9 cellular contexts compared by ENCODE assay signal in genomic region chr19:35628264-35628564, GRCh38. TPM values are rescaled to one million over a fixed set of nuclear protein-coding genes. Genes with fewer than 3 reads are reported as not detected.
A peak's percentile ranks its signal among the peaks of the same experiment; 100 is the strongest.
DNase-seq lines count a peak whose midpoint lies in the region; ATAC-seq and TF ChIP-seq lines count a peak whose summit lies in the region.
"Had no signal": no experiment of that assay in that cellular context is flagged by ENCODE, and none has a peak within 500 bp of the region (broad histone marks: within the 10 kb centered on the region; RNA-seq: fewer than 3 reads in every experiment).

No MANE protein-coding gene starts in this region.

- H3K4me1 Mint-ChIP-seq in WTC11: peaks cover 7% of the 10 kb centered on the region

- WGBS in hepatocyte (ENCODE audit: low lambda C conversion rate, missing lambda C conversion rate): 37% methylated on average over 9 of the region's 9 CpGs
- WGBS in spleen, 5 donors: 10 to 17% (median 15%) methylated on average over 9 of the region's 9 CpGs

- H3K27ac ChIP-seq in hepatocyte: peak overlapping the region; percentile 85
- H3K27ac ChIP-seq in spleen: peak overlapping the region; percentile 74 to 96 (median 94)

- intact Hi-C loops in spleen (cut with DNase I; ENCODE audit: low total_unique reads): no loop called here

- DNase-seq in WTC11 (ENCODE audit: low spot score) (no peak), hepatocyte (ENCODE audit: low spot score) (no peak), spleen (no peak), G401 (ENCODE audit: low spot score) (no peak), globus pallidus (ENCODE audit: low spot score) (no peak)
- DNase-seq in stimulated activated CD4-positive, alpha-beta T cell treated with anti-CD3 and anti-CD28 coated beads, Interleukin-2, amount 100 ng/mL, for 24 hours: no peak

- H3K36me3 ChIP-seq in hepatocyte (replicated peaks; ENCODE audit: insufficient read depth, low read depth): no peaks in the 10 kb centered on the region
- peaks cover 5 to 34% (median 30%) of the 10 kb centered on the region in 6 donors for H3K36me3 ChIP-seq in spleen

- H3K9me3 ChIP-seq in hepatocyte (ENCODE audit: low read depth): no peaks in the 10 kb centered on the region
- no peaks in the 10 kb centered on the region for H3K9me3 ChIP-seq in spleen

- ATAC-seq in GM21786 (IDR thresholded peaks at IDR 0.05; ENCODE audit: unreplicated experiment): peak; percentile 16
- ATAC-seq in WTC11: no peak
- ATAC-seq in HG03439 (IDR thresholded peaks at IDR 0.05; ENCODE audit: unreplicated experiment): no peak

- H3K27me3 ChIP-seq in hepatocyte (no peaks in the 10 kb centered on the region), spleen (replicated peaks in 1 of 7) (no peaks in the 10 kb centered on the region)

- POLR2A ChIA-PET in WTC11 (lab: Charles Lee): no interaction called here

- peak overlapping the region; percentile 9 for H2AFZ ChIP-seq in hepatocyte

- H3K4me1 ChIP-seq in hepatocyte (ENCODE audit: insufficient read depth): peaks cover 7% of the 10 kb centered on the region
- peaks cover 10 to 44% (median 27%) of the 10 kb centered on the region in 6 donors for H3K4me1 ChIP-seq in spleen

- H3K4me3 Mint-ChIP-seq in WTC11: peak overlapping the region; percentile 95

- H3K4me3 ChIP-seq in hepatocyte (peak overlapping the region; percentile 28), spleen (peak overlapping the region; percentile 84 to 98 (median 94))

- no peaks in the 10 kb centered on the region for H4K20me1 ChIP-seq in hepatocyte (ENCODE audit: insufficient read depth, poor library complexity, severe bottlenecking)

- H3K79me2 ChIP-seq in hepatocyte: peaks cover 12% of the 10 kb centered on the region

- no peaks in the 10 kb centered on the region for H3K27me3 Mint-ChIP-seq in WTC11 (ENCODE audit: low read depth)

- H3K36me3 Mint-ChIP-seq in WTC11: peaks cover 24% of the 10 kb centered on the region

- peak overlapping the region; percentile 82 for H3K4me2 ChIP-seq in hepatocyte

- in situ Hi-C loops in G401 (cut with HindIII; ENCODE audit: low sequenced_read_pairs): no loop called here

- H3K9me2 ChIP-seq in hepatocyte (replicated peaks; ENCODE audit: insufficient read depth): no peaks in the 10 kb centered on the region

- CTCF ChIA-PET in WTC11 (lab: Charles Lee): interaction anchor here (0.7 kb wide), 1 partner anchor 8 kb away, joined by 3 read pairs; no protein-coding TSS in a partner anchor

- no peak for TF ChIP-seq POLR2A in spleen (IDR thresholded peaks at IDR 0.05)

- H3K27ac Mint-ChIP-seq in WTC11: peak overlapping the region; percentile 95

- TF ChIP-seq CTCF in WTC11 (IDR thresholded peaks at IDR 0.05) (no peak), hepatocyte (IDR thresholded peaks at IDR 0.05; ENCODE audit: poor library complexity) (no peak), spleen (IDR thresholded peaks at IDR 0.05 in 8 of 11, conservative IDR thresholded peaks at IDR 0.05 in 3 of 11) (no peak)

- no peaks in the 10 kb centered on the region for H3K9me3 Mint-ChIP-seq in WTC11

TF ChIP-seq in WTC11, 78 proteins besides CTCF, POLR2A, EP300 and RAD21:
- TF ChIP-seq ERG (CRISPR knock-in tag; IDR thresholded peaks at IDR 0.05) (no peak), IRF2 (CRISPR knock-in tag; IDR thresholded peaks at IDR 0.05; ENCODE audit: borderline replicate concordance, low read depth) (no peak), ZNF219 (CRISPR knock-in tag; IDR thresholded peaks at IDR 0.05; ENCODE audit: borderline replicate concordance) (no peak), ZNF396 (CRISPR knock-in tag; IDR thresholded peaks at IDR 0.05; ENCODE audit: borderline replicate concordance) (no peak), FOXK1 (CRISPR knock-in tag; IDR thresholded peaks at IDR 0.05) (no peak), ZNF317 (CRISPR knock-in tag; IDR thresholded peaks at IDR 0.05; ENCODE audit: borderline replicate concordance, low read depth) (no peak), STAT6 (CRISPR knock-in tag; conservative IDR thresholded peaks at IDR 0.05; ENCODE audit: low read depth) (no peak), CREB1 (CRISPR knock-in tag; IDR thresholded peaks at IDR 0.05) (no peak)

RNA-seq across cellular contexts. Expression of gene RBM42, which starts 0.6 kb away (rescaled TPM):
- 84.7 to 94.9 TPM (median 88.6 TPM) in 3 replicates for total RNA-seq in WTC11 (2021)
- 43.3 and 43.6 TPM in 2 replicates for total RNA-seq in hepatocyte
- polyA plus RNA-seq in hepatocyte: 113 and 125 TPM in 2 replicates
- total RNA-seq in spleen: 10 to 100 TPM; 48.2 to 63.4 (median 59.6) TPM
- 10 to 100 TPM; 48.8 to 71.9 (median 58.1) TPM for polyA plus RNA-seq in spleen
- 108 and 119 TPM in 2 replicates for total RNA-seq in G401 (2014; rRNA removed; shearing (Covaris generic))

RNA-seq across cellular contexts. Expression of gene ETV2, which starts 13.3 kb away (rescaled TPM):
- 1.4 to 1.9 TPM (median 1.7 TPM) in 3 replicates for total RNA-seq in WTC11 (2021)
- total RNA-seq in hepatocyte: 1.0 and 1.4 TPM in 2 replicates
- polyA plus RNA-seq in hepatocyte: 0.79 and 3.5 TPM in 2 replicates
- total RNA-seq in spleen: under 1 TPM in 2 of 7 donors, not detected in 5; 0.43 to 0.57 TPM
- 1 to 10 TPM in 2 of 3 donors, under 1 TPM in 1; 0.99 to 1.2 (median 1.1) TPM for polyA plus RNA-seq in spleen
- not detected in 2 replicates for total RNA-seq in G401 (2014; rRNA removed; shearing (Covaris generic))

RNA-seq across cellular contexts. Expression of gene HAUS5, which starts 15.7 kb away (rescaled TPM):
- total RNA-seq in WTC11 (2021) (23.5 to 25.4 TPM (median 24.4 TPM) in 3 replicates), hepatocyte (4.9 and 6.3 TPM in 2 replicates), spleen (10 to 100 TPM; 10.3 to 24.4 (median 17.7) TPM)
- polyA plus RNA-seq in hepatocyte (12.6 and 15.4 TPM in 2 replicates), spleen (10 to 100 TPM; 12.4 to 23.8 (median 23.1) TPM)
- 21.5 and 32.4 TPM in 2 replicates for total RNA-seq in G401 (2014; rRNA removed; shearing (Covaris generic))

RNA-seq across cellular contexts. Expression of gene COX6B1, which starts 19.9 kb away (rescaled TPM):
- 523 to 536 TPM (median 526 TPM) in 3 replicates for total RNA-seq in WTC11 (2021)
- total RNA-seq in hepatocyte: 586 and 603 TPM in 2 replicates
- 635 and 692 TPM in 2 replicates for polyA plus RNA-seq in hepatocyte
- total RNA-seq in spleen: 100 to 1,000 TPM; 208 to 672 (median 255) TPM
- polyA plus RNA-seq in spleen: 100 to 1,000 TPM; 640 to 837 (median 717) TPM
- 284 and 429 TPM in 2 replicates for total RNA-seq in G401 (2014; rRNA removed; shearing (Covaris generic))

RNA-seq across cellular contexts. Expression of gene UPK1A, which starts 38.1 kb away (rescaled TPM):
- total RNA-seq in WTC11 (2021): 1.6 to 3.0 TPM (median 2.7 TPM) in 3 replicates
- 3.6 and 7.8 TPM in 2 replicates for total RNA-seq in hepatocyte
- polyA plus RNA-seq in hepatocyte: 19.6 and 27.5 TPM in 2 replicates
- total RNA-seq in spleen: not detected
- polyA plus RNA-seq in spleen: under 1 TPM in 1 of 3 donors, not detected in 2; 0.11 TPM
- 0.62 TPM in 1 of 2 replicates, not detected in the other for total RNA-seq in G401 (2014; rRNA removed; shearing (Covaris generic))
- total RNA-seq: dermis microvascular lymphatic vessel endothelial cell had no signal
